ENCODE assay signal across 30 cellular contexts in genomic region chr3:35970793-35971192, GRCh38.
"Had no signal": no experiment of that assay in that cellular context is flagged by ENCODE, and none has a peak within 500 bp of the region (broad histone marks: within the 10 kb centered on the region; RNA-seq: fewer than 3 reads in every experiment).

No MANE protein-coding gene starts in this region.

- H3K4me2 ChIP-seq: hepatocyte had no signal

- H3K9me3 Mint-ChIP-seq: activated CD4-positive, alpha-beta memory T cell treated with anti-CD3 and anti-CD28 coated beads, Interleukin-2, amount 10 ng/mL, durations not matched to agents 7 days and 5 days; activated CD4-positive, alpha-beta T cell treated with anti-CD3 and anti-CD28 coated beads, Interleukin-2, amount 10 ng/mL, durations not matched to agents 7 days and 5 days; activated naive CD4-positive, alpha-beta T cell treated with anti-CD3 and anti-CD28 coated beads, Interleukin-2, amount 10 ng/mL, durations not matched to agents 7 days and 5 days; activated naive CD8-positive, alpha-beta T cell treated with anti-CD3 and anti-CD28 coated beads, Interleukin-2, amount 10 ng/mL, durations not matched to agents 7 days and 5 days; activated T-cell treated with anti-CD3 and anti-CD28 coated beads, Interleukin-2, amount 50 U/mL, for 24 hours; endodermal cell had no signal

- H2AFZ ChIP-seq: hepatocyte had no signal

- H3K27ac Mint-ChIP-seq: activated CD4-positive, alpha-beta memory T cell treated with anti-CD3 and anti-CD28 coated beads, Interleukin-2, amount 10 ng/mL, durations not matched to agents 7 days and 5 days; activated CD4-positive, alpha-beta T cell treated with anti-CD3 and anti-CD28 coated beads, Interleukin-2, amount 10 ng/mL, durations not matched to agents 7 days and 5 days; activated naive CD4-positive, alpha-beta T cell treated with anti-CD3 and anti-CD28 coated beads, Interleukin-2, amount 10 ng/mL, durations not matched to agents 7 days and 5 days; activated naive CD4-positive, alpha-beta T cell treated with anti-CD3 and anti-CD28 coated beads, Interleukin-2, amount 50 U/mL, for 72 hours; activated naive CD8-positive, alpha-beta T cell treated with anti-CD3 and anti-CD28 coated beads, Interleukin-2, amount 10 ng/mL, durations not matched to agents 7 days and 5 days; activated T-cell treated with anti-CD3 and anti-CD28 coated beads, Interleukin-2, amount 50 U/mL, for 24 hours; activated T-cell treated with anti-CD3 and anti-CD28 coated beads, Interleukin-2, amount 50 U/mL, for 72 hours; brain; endodermal cell had no signal

- DNase-seq: activated CD4-positive, alpha-beta memory T cell treated with anti-CD3 and anti-CD28 coated beads, Interleukin-2, amount 10 ng/mL, durations not matched to agents 7 days and 5 days; activated CD4-positive, alpha-beta T cell treated with anti-CD3 and anti-CD28 coated beads for 1 hour; activated CD4-positive, alpha-beta T cell treated with anti-CD3 and anti-CD28 coated beads for 4 hours; activated CD4-positive, alpha-beta T cell treated with anti-CD3 and anti-CD28 coated beads, Interleukin-2, amount 10 ng/mL, durations not matched to agents 7 days and 5 days; activated CD4-positive, alpha-beta T cell treated with anti-CD3 and anti-CD28 coated beads, Interleukin-2, amount 50 U/mL, for 4 hours; activated CD4-positive, CD25-positive, alpha-beta regulatory T cell; activated CD8-positive, alpha-beta memory T cell treated with anti-CD3 and anti-CD28 coated beads, Interleukin-2, amount 50 U/mL, for 48 hours; activated gamma-delta T cell; activated naive CD4-positive, alpha-beta T cell; activated naive CD4-positive, alpha-beta T cell treated with anti-CD3 and anti-CD28 coated beads, Interleukin-2, amount 10 ng/mL, durations not matched to agents 7 days and 5 days; activated naive CD8-positive, alpha-beta T cell treated with anti-CD3 and anti-CD28 coated beads, Interleukin-2, amount 10 ng/mL, durations not matched to agents 7 days and 5 days; activated T-cell treated with anti-CD3 and anti-CD28 coated beads for 4 hours; activated T-cell treated with anti-CD3 and anti-CD28 coated beads, Interleukin-2, amount 50 U/mL, for 24 hours; activated T-cell treated with anti-CD3 and anti-CD28 coated beads, Interleukin-2, amount 50 U/mL, for 72 hours; central memory CD4-positive, alpha-beta T cell; cerebellar nuclear complex; colonic mucosa; effector memory CD4-positive, alpha-beta T cell; endodermal cell; foreskin keratinocyte; heart right ventricle; T-helper 2 cell had no signal

- H3K36me3 ChIP-seq: ascending aorta, breast epithelium, cardiac muscle cell, colonic mucosa, gastroesophageal sphincter, heart right ventricle had no signal

- ATAC-seq: activated naive CD4-positive, alpha-beta T cell treated with anti-CD3 and anti-CD28 coated beads, Interleukin-2, amount 50 U/mL, for 72 hours; activated T-cell treated with anti-CD3 and anti-CD28 coated beads, Interleukin-2, amount 50 U/mL, for 72 hours; esophagus mucosa; foreskin keratinocyte; gastroesophageal sphincter; heart right ventricle had no signal

- H3K4me3 Mint-ChIP-seq: activated CD4-positive, alpha-beta memory T cell treated with anti-CD3 and anti-CD28 coated beads, Interleukin-2, amount 10 ng/mL, durations not matched to agents 7 days and 5 days; activated CD4-positive, alpha-beta T cell treated with anti-CD3 and anti-CD28 coated beads, Interleukin-2, amount 10 ng/mL, durations not matched to agents 7 days and 5 days; activated naive CD4-positive, alpha-beta T cell treated with anti-CD3 and anti-CD28 coated beads, Interleukin-2, amount 10 ng/mL, durations not matched to agents 7 days and 5 days; activated naive CD8-positive, alpha-beta T cell treated with anti-CD3 and anti-CD28 coated beads, Interleukin-2, amount 10 ng/mL, durations not matched to agents 7 days and 5 days; activated T-cell treated with anti-CD3 and anti-CD28 coated beads, Interleukin-2, amount 50 U/mL, for 24 hours; activated T-cell treated with anti-CD3 and anti-CD28 coated beads, Interleukin-2, amount 50 U/mL, for 72 hours; brain; endodermal cell had no signal

- H3K27ac ChIP-seq: ascending aorta, breast epithelium, cardiac muscle cell, colonic mucosa, foreskin keratinocyte, gastroesophageal sphincter, heart right ventricle, hepatocyte had no signal

- H3K27me3 Mint-ChIP-seq: activated CD4-positive, alpha-beta memory T cell treated with anti-CD3 and anti-CD28 coated beads, Interleukin-2, amount 10 ng/mL, durations not matched to agents 7 days and 5 days; activated CD4-positive, alpha-beta T cell treated with anti-CD3 and anti-CD28 coated beads, Interleukin-2, amount 10 ng/mL, durations not matched to agents 7 days and 5 days; activated naive CD4-positive, alpha-beta T cell treated with anti-CD3 and anti-CD28 coated beads, Interleukin-2, amount 10 ng/mL, durations not matched to agents 7 days and 5 days; activated naive CD8-positive, alpha-beta T cell treated with anti-CD3 and anti-CD28 coated beads, Interleukin-2, amount 10 ng/mL, durations not matched to agents 7 days and 5 days; activated T-cell treated with anti-CD3 and anti-CD28 coated beads, Interleukin-2, amount 50 U/mL, for 24 hours had no signal

- H3K79me2 ChIP-seq: hepatocyte had no signal

- H3K9me3 ChIP-seq: ascending aorta, breast epithelium, colonic mucosa, gastroesophageal sphincter, heart right ventricle had no signal

- H3K4me1 Mint-ChIP-seq: activated CD4-positive, alpha-beta memory T cell treated with anti-CD3 and anti-CD28 coated beads, Interleukin-2, amount 10 ng/mL, durations not matched to agents 7 days and 5 days; activated naive CD4-positive, alpha-beta T cell treated with anti-CD3 and anti-CD28 coated beads, Interleukin-2, amount 10 ng/mL, durations not matched to agents 7 days and 5 days; activated naive CD8-positive, alpha-beta T cell treated with anti-CD3 and anti-CD28 coated beads, Interleukin-2, amount 10 ng/mL, durations not matched to agents 7 days and 5 days had no signal

- H3K4me1 ChIP-seq: breast epithelium, colonic mucosa, foreskin keratinocyte had no signal

- H3K36me3 Mint-ChIP-seq: activated naive CD4-positive, alpha-beta T cell treated with anti-CD3 and anti-CD28 coated beads, Interleukin-2, amount 10 ng/mL, durations not matched to agents 7 days and 5 days; activated naive CD4-positive, alpha-beta T cell treated with anti-CD3 and anti-CD28 coated beads, Interleukin-2, amount 50 U/mL, for 72 hours; activated naive CD8-positive, alpha-beta T cell treated with anti-CD3 and anti-CD28 coated beads, Interleukin-2, amount 10 ng/mL, durations not matched to agents 7 days and 5 days; brain had no signal

- H3K27me3 ChIP-seq: ascending aorta, breast epithelium, cardiac muscle cell, colonic mucosa, gastroesophageal sphincter, heart right ventricle, hepatocyte had no signal

- H3K4me3 ChIP-seq: ascending aorta, breast epithelium, cardiac muscle cell, colonic mucosa, gastroesophageal sphincter, heart right ventricle, hepatocyte had no signal
